8 cellular contexts compared by ENCODE assay signal in genomic region chr16:21554795-21555585, GRCh38. TPM values are rescaled to one million over a fixed set of nuclear protein-coding genes. Genes with fewer than 3 reads are reported as not detected.
A peak's percentile ranks its signal among the peaks of the same experiment; 100 is the strongest.
DNase-seq lines count a peak whose midpoint lies in the region; ATAC-seq and TF ChIP-seq lines count a peak whose summit lies in the region.

No MANE protein-coding gene starts in this region.

- peak; percentile 95 for TF ChIP-seq CTCF in OCI-LY3 (IDR thresholded peaks at IDR 0.05; ENCODE audit: low read depth, low read length)

- H3K9me3 ChIP-seq in OCI-LY3 (ENCODE audit: insufficient read depth, low read length) (peaks cover 3% of the 10 kb centered on the region; the same call in 1 of the 2 replicates), muscle layer of duodenum (ENCODE audit: control insufficient read depth in 1 of 2, low read length in 2 of 2) (no peaks in the 10 kb centered on the region)

- H3K4me2 ChIP-seq in OCI-LY3 (ENCODE audit: low read length): peak overlapping the region; percentile 84

- H3K27me3 ChIP-seq in OCI-LY3 (ENCODE audit: low read depth, low read length): peaks cover 10% of the 10 kb centered on the region; the same call in 1 of the 2 replicates
- H3K27me3 ChIP-seq in muscle layer of duodenum (ENCODE audit: low read depth, low read length): no peaks in the 10 kb centered on the region

- peak overlapping the region; percentile 94 for H2AFZ ChIP-seq in OCI-LY3 (ENCODE audit: low read depth, low read length)

- DNase-seq in DMS153 treated with DMSO at 0.1 percent for 48 hours (lab: John Stamatoyannopoulos, UW; ENCODE audit: unreplicated experiment) (peak; percentile 70), activated T-cell treated with anti-CD3 and anti-CD28 coated beads for 1 hour (ENCODE audit: low read depth) (peak; percentile 83), erythroblast (lab: John Stamatoyannopoulos, UW) (peak; percentile 90 to 95)
- peak; percentile 74 to 86 for DNase-seq in stimulated activated CD8-positive, alpha-beta memory T cell treated with anti-CD3 and anti-CD28 coated beads, Interleukin-7, amount 100 ng/mL, for 1 hour (ENCODE audit: low read depth in 2 of 2)

- H3K4me3 ChIP-seq in OCI-LY3 (ENCODE audit: low read length): peak overlapping the region; percentile 70
- H3K4me3 ChIP-seq in muscle layer of duodenum (ENCODE audit: low read depth in 1 of 2, low read length in 2 of 2): peak overlapping the region; percentile 11 to 41

- peak overlapping the region; percentile 68 for H3K27ac ChIP-seq in OCI-LY3 (ENCODE audit: low read length)
- no peak overlapping the region for H3K27ac ChIP-seq in muscle layer of duodenum (ENCODE audit: low read length)

- H3K4me1 ChIP-seq in OCI-LY3 (ENCODE audit: low read length) (peaks cover 24% of the 10 kb centered on the region), muscle layer of duodenum (ENCODE audit: control insufficient read depth in 1 of 2, insufficient read depth in 2 of 2, low read length in 2 of 2) (peaks cover 0 to 4% of the 10 kb centered on the region in 2 donors)

- H3K27ac Mint-ChIP-seq in IgD-negative memory B cell: peak overlapping the region; percentile 41 to 90 (median 66)

- H3K4me1 Mint-ChIP-seq in IgD-negative memory B cell: peaks cover 10 to 17% (median 16%) of the 10 kb centered on the region in 3 donors

- TF ChIP-seq POLR2A in erythroblast (IDR thresholded peaks at IDR 0.05; ENCODE audit: low read length): no peak

- H3K4me3 Mint-ChIP-seq in IgD-negative memory B cell: peak overlapping the region; percentile 41 to 93 (median 80)

- H3K9ac ChIP-seq in OCI-LY3 (ENCODE audit: low read length): peak overlapping the region; percentile 62

- H4K20me1 ChIP-seq in OCI-LY3 (ENCODE audit: insufficient read depth, low read length): no peaks in the 10 kb centered on the region

- no peaks in the 10 kb centered on the region for H3K9me3 Mint-ChIP-seq in IgD-negative memory B cell

- H3K27me3 Mint-ChIP-seq in IgD-negative memory B cell: peaks cover 7% of the 10 kb centered on the region

- H3K79me2 ChIP-seq in OCI-LY3 (ENCODE audit: low read length): no peaks in the 10 kb centered on the region

- ATAC-seq in GM21723 (IDR thresholded peaks at IDR 0.05; ENCODE audit: unreplicated experiment): peak; percentile 96

- no peaks in the 10 kb centered on the region for H3K36me3 ChIP-seq in OCI-LY3 (replicated peaks; ENCODE audit: low read depth, low read length)
- H3K36me3 ChIP-seq in muscle layer of duodenum (ENCODE audit: control insufficient read depth in 1 of 2, insufficient read depth in 2 of 2, low read length in 2 of 2): no peaks in the 10 kb centered on the region

- H3K36me3 Mint-ChIP-seq in IgD-negative memory B cell: no peaks in the 10 kb centered on the region

RNA-seq across cellular contexts. Expression of gene METTL9, which starts 44.4 kb away (rescaled TPM):
- 78.5 TPM for polyA plus RNA-seq in IgD-negative memory B cell
